In the genomic region with DNA sequence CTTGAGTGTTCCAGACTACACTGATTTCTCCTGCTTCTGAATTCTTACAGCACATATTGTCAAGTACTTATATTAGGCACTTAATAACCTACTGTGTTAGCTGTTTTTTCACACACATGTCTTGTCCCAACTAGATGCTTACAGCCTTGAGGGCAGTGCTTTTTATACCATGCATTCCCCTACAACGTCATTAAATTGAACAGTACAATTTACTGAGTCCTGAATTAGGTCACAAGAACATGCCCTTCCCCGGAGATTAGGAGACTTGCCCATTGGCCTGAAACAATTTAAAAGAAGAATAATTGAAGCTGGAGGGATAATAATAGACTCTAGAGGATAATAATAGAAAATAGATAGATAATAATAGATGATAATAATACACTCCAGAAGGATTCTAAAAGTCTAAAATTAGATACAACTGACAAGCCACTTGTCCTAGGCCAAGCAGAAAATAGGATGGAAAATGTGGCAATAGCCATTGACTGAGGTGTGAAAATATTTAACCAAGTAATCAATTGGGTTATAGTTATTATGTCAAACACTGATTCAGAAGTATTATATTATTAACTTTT, we compare ENCODE assay signal across 30 cellular contexts.
"Had no signal": no experiment of that assay in that cellular context is flagged by ENCODE, and none has a peak within 500 bp of the region (broad histone marks: within the 10 kb centered on the region; RNA-seq: fewer than 3 reads in every experiment).

No MANE protein-coding gene starts in this region.

- H3K4me1 Mint-ChIP-seq: endodermal cell; mesothelial cell of epicardium; stimulated activated naive CD8-positive, alpha-beta T cell treated with anti-CD3 and anti-CD28 coated beads, Interleukin-15, amount 100 ng/mL, for 72 hours had no signal

- DNase-seq: colonic mucosa; effector CD8-positive, alpha-beta T cell; endodermal cell; foreskin fibroblast; gastrocnemius medialis; head of caudate nucleus; hippocampal formation; left colon; mesenchymal stem cell; mucosa of descending colon; naive thymus-derived CD4-positive, alpha-beta T cell; nucleus accumbens; right cardiac atrium; sigmoid colon; stimulated activated CD4-positive, alpha-beta T cell treated with anti-CD3 and anti-CD28 coated beads, Interleukin-1b, Interleukin-23, amount 100 ng/mL, for 48 hours; stimulated activated CD4-positive, alpha-beta T cell treated with anti-CD3 and anti-CD28 coated beads, Interleukin-4, amount 100 ng/mL, for 1 hour; stimulated activated CD8-positive, alpha-beta memory T cell treated with anti-CD3 and anti-CD28 coated beads, Interleukin-4, amount 100 ng/mL, for 48 hours; stimulated activated naive CD4-positive, alpha-beta T cell; stimulated activated naive CD8-positive, alpha-beta T cell treated with anti-CD3 and anti-CD28 coated beads, Interleukin-15, amount 100 ng/mL, for 72 hours; transverse colon; upper lobe of right lung; uterus had no signal

- H3K9me3 ChIP-seq: colonic mucosa, gastrocnemius medialis, mucosa of descending colon, prostate gland, sigmoid colon, suprapubic skin, transverse colon, upper lobe of right lung, uterus had no signal

- ATAC-seq: esophagus mucosa; gastrocnemius medialis; left colon; mucosa of descending colon; naive thymus-derived CD4-positive, alpha-beta T cell; stimulated activated naive CD8-positive, alpha-beta T cell treated with anti-CD3 and anti-CD28 coated beads, Interleukin-15, amount 100 ng/mL, for 72 hours; upper lobe of right lung had no signal

- H3K36me3 ChIP-seq: colonic mucosa, gastrocnemius medialis, prostate gland, suprapubic skin, transverse colon, upper lobe of right lung, uterus had no signal

- H3K4me1 ChIP-seq: colonic mucosa, prostate gland, sigmoid colon, transverse colon, upper lobe of right lung, uterus had no signal

- H3K4me3 ChIP-seq: colonic mucosa, gastrocnemius medialis, lung, mucosa of descending colon, prostate gland, sigmoid colon, skin epidermis, suprapubic skin, transverse colon, upper lobe of right lung, uterus had no signal

- H3K27me3 ChIP-seq: colonic mucosa, gastrocnemius medialis, sigmoid colon, suprapubic skin, transverse colon, upper lobe of right lung, uterus had no signal

- H3K4me3 Mint-ChIP-seq: dendritic cell treated with granulocyte-macrophage colony-stimulating factor and Interleukin-4, amounts not matched to agents 40 ng/mL and 50 ng/mL, for 4 days; endodermal cell; mesothelial cell of epicardium; naive thymus-derived CD4-positive, alpha-beta T cell; nephron; stimulated activated naive CD8-positive, alpha-beta T cell treated with anti-CD3 and anti-CD28 coated beads, Interleukin-15, amount 100 ng/mL, for 72 hours had no signal

- H3K9me3 Mint-ChIP-seq: endodermal cell had no signal

- H3K27ac Mint-ChIP-seq: dendritic cell treated with granulocyte-macrophage colony-stimulating factor and Interleukin-4, amounts not matched to agents 40 ng/mL and 50 ng/mL, for 4 days; endodermal cell; mesothelial cell of epicardium; naive thymus-derived CD4-positive, alpha-beta T cell; nephron; stimulated activated naive CD8-positive, alpha-beta T cell treated with anti-CD3 and anti-CD28 coated beads, Interleukin-15, amount 100 ng/mL, for 72 hours had no signal

- H3K27me3 Mint-ChIP-seq: dendritic cell treated with granulocyte-macrophage colony-stimulating factor and Interleukin-4, amounts not matched to agents 40 ng/mL and 50 ng/mL, for 4 days; naive thymus-derived CD4-positive, alpha-beta T cell; stimulated activated naive CD8-positive, alpha-beta T cell treated with anti-CD3 and anti-CD28 coated beads, Interleukin-15, amount 100 ng/mL, for 72 hours had no signal

- H3K27ac ChIP-seq: colonic mucosa, gastrocnemius medialis, prostate gland, sigmoid colon, skin epidermis, suprapubic skin, transverse colon, upper lobe of right lung, uterus had no signal
